ENCODE assay signal across 26 cellular contexts in the genomic region with DNA sequence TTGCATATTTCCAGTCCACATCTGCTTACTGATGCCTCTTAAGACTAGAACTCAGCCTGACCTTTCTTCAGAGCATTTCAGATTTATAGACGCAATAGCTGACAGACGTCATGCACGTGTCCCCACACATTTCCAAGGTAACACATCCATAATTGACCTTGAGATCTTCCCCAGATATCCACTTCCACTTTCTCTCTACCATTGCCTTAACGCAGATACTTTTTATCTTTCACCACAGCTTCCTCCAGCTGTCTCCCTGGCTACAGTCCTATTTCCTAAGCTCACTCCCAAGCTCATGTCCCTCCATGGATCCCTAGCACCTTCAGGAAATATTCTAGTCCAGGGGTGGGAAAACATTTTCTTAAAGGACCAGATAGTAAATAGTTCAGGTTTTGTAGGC.
"Had no signal": no experiment of that assay in that cellular context is flagged by ENCODE, and none has a peak within 500 bp of the region (broad histone marks: within the 10 kb centered on the region; RNA-seq: fewer than 3 reads in every experiment).

No MANE protein-coding gene starts in this region.

- DNase-seq: activated CD4-positive, alpha-beta memory T cell treated with anti-CD3 and anti-CD28 coated beads for 36 hours; activated CD4-positive, alpha-beta T cell treated with anti-CD3 and anti-CD28 coated beads for 36 hours; activated CD4-positive, alpha-beta T cell treated with anti-CD3 and anti-CD28 coated beads, Interleukin-2, amount 10 ng/mL, durations not matched to agents 24 days and 14 days; activated CD4-positive, CD25-positive, alpha-beta regulatory T cell; activated CD4-positive, CD25-positive, alpha-beta regulatory T cell treated with anti-CD3 and anti-CD28 coated beads, Interleukin-2, amount 50 U/mL, for 72 hours; activated CD8-positive, alpha-beta memory T cell treated with anti-CD3 and anti-CD28 coated beads, Interleukin-2, amount 10 ng/mL, durations not matched to agents 7 days and 5 days; activated CD8-positive, alpha-beta memory T cell treated with anti-CD3 and anti-CD28 coated beads, Interleukin-2, amount 50 U/mL, for 4 hours; activated CD8-positive, alpha-beta T cell treated with anti-CD3 and anti-CD28 coated beads, Interleukin-2, amount 10 ng/mL, durations not matched to agents 7 days and 5 days; activated effector memory CD4-positive, alpha-beta T cell treated with anti-CD3 and anti-CD28 coated beads, Interleukin-2, amount 50 U/mL, for 16 hours; activated naive CD4-positive, alpha-beta T cell treated with anti-CD3 and anti-CD28 coated beads for 36 hours; activated naive CD8-positive, alpha-beta T cell treated with anti-CD3 and anti-CD28 coated beads for 36 hours; activated naive CD8-positive, alpha-beta T cell treated with anti-CD3 and anti-CD28 coated beads, Interleukin-2, amount 50 U/mL, for 24 hours; activated T-cell treated with anti-CD3 and anti-CD28 coated beads, Interleukin-2, amount 50 U/mL, for 1 hour; activated T-cell treated with anti-CD3 and anti-CD28 coated beads, Interleukin-2, amount 50 U/mL, for 48 hours; adrenal gland; amygdala; aorta; body of pancreas; dorsolateral prefrontal cortex; effector memory CD4-positive, alpha-beta T cell; endodermal cell; foreskin fibroblast; head of caudate nucleus; T-helper 17 cell; T1000 had no signal

- ATAC-seq: activated CD4-positive, alpha-beta T cell treated with anti-CD3 and anti-CD28 coated beads for 36 hours; activated CD8-positive, alpha-beta memory T cell treated with anti-CD3 and anti-CD28 coated beads, Interleukin-2, amount 10 ng/mL, durations not matched to agents 7 days and 5 days; activated CD8-positive, alpha-beta T cell treated with anti-CD3 and anti-CD28 coated beads, Interleukin-2, amount 10 ng/mL, durations not matched to agents 7 days and 5 days; activated naive CD8-positive, alpha-beta T cell treated with anti-CD3 and anti-CD28 coated beads, Interleukin-2, amount 50 U/mL, for 24 hours; body of pancreas; esophagus mucosa; T-helper 17 cell had no signal
